In the genomic region with DNA sequence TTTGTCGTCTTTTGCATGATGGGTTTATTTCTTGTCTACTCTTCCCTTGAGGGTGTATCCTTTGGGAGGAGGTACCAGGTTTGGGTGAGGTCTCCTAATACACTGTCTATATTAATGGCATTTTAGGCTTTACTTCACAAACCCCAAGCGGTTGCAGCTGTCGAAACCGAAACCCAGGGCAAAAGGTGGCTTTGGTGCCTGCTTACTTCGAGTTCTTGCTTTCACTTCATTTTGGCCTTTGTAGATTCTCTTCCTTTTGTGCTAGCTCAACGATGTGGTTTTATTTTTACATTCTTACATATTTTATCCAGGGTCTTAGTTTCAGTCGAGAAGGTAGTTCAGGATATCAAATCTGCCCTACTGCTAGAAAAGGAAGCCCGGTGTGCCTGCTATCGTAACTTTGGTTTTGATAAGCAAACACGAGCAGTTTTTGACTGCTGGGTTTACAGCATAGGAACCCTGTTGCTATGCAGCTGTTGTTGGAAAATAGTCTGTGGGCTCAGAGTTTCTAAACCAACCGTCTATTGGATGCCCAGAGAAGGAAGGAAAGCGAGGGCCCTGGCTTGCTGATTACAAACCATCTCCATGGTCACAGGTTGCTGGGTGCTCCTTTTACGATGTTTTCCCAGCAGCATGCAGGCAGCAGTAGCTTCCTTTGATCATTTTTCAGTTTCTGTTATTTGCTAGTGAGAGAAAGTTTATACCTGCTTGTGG, we compare ENCODE assay signal across 8 cellular contexts. TPM values are rescaled to one million over a fixed set of nuclear protein-coding genes. Genes with fewer than 3 reads are reported as not detected.
A peak's percentile ranks its signal among the peaks of the same experiment; 100 is the strongest.
DNase-seq lines count a peak whose midpoint lies in the region; ATAC-seq, FAIRE-seq and TF ChIP-seq lines count a peak whose summit lies in the region.

No MANE protein-coding gene starts in this region.

- no peak overlapping the region for H4K5ac ChIP-seq in IMR-90 (ENCODE audit: low read depth, low read length)

- ATAC-seq in GM21390 (IDR thresholded peaks at IDR 0.05; ENCODE audit: unreplicated experiment), result peak; percentile 89
- ATAC-seq in IMR-90 (ENCODE audit: low read depth), result peak; percentile 67
- peak; percentile 78 for ATAC-seq in left lobe of liver

- H3K4me1 ChIP-seq in Caco-2 (no peaks in the 10 kb centered on the region), IMR-90 (ENCODE audit: control insufficient read depth, insufficient read depth, low read length) (peaks cover 2% of the 10 kb centered on the region; the same call in 1 of the 2 replicates), astrocyte (ENCODE audit: insufficient read depth, low read length) (peaks cover 7% of the 10 kb centered on the region)

- H3K79me2 ChIP-seq in astrocyte (ENCODE audit: insufficient read depth, low read length), result no peaks in the 10 kb centered on the region

- H3K4me1 Mint-ChIP-seq in Caco-2 (ENCODE audit: low read depth, unreplicated experiment) (peaks cover 8% of the 10 kb centered on the region), astrocyte (ENCODE audit: low read depth, unreplicated experiment) (peaks cover 3% of the 10 kb centered on the region)

- H2BK5ac ChIP-seq in IMR-90 (ENCODE audit: low read depth, low read length, poor library complexity, severe bottlenecking), result no peak overlapping the region

- FAIRE-seq in astrocyte (lab: Jason Lieb, UNC), result no peak

- no peaks in the 10 kb centered on the region for H3K36me3 Mint-ChIP-seq in Caco-2 (ENCODE audit: insufficient read depth, unreplicated experiment)
- H3K36me3 Mint-ChIP-seq in astrocyte (ENCODE audit: low read depth, unreplicated experiment), result peaks cover 2% of the 10 kb centered on the region

- no peak overlapping the region for H3K56ac ChIP-seq in IMR-90 (ENCODE audit: extremely low read depth, insufficient read depth, low read length)

- TF ChIP-seq POLR2A in IMR-90 (IDR thresholded peaks at IDR 0.05; ENCODE audit: low read depth, low read length), result no peak

- no peaks in the 10 kb centered on the region for H3K9me1 ChIP-seq in IMR-90 (ENCODE audit: insufficient read depth, low read length)

- H4K20me1 ChIP-seq in IMR-90 (ENCODE audit: insufficient read depth, low read length) (no peaks in the 10 kb centered on the region), astrocyte (ENCODE audit: insufficient read depth, low read length) (no peaks in the 10 kb centered on the region)

- H2AK5ac ChIP-seq in IMR-90 (ENCODE audit: low read depth, low read length), result no peak overlapping the region

- H3K9me3 ChIP-seq in Caco-2 (no peaks in the 10 kb centered on the region), IMR-90 (ENCODE audit: control insufficient read depth, insufficient read depth, low read length) (no peaks in the 10 kb centered on the region), astrocyte (ENCODE audit: insufficient read depth, low read depth, low read length) (no peaks in the 10 kb centered on the region)

- H3K27ac ChIP-seq in IMR-90 (ENCODE audit: insufficient read depth, low read length) (no peak overlapping the region), astrocyte (ENCODE audit: low read depth, low read length) (no peak overlapping the region)

- POLR2A ChIA-PET in Caco-2 (lab: Charles Lee), result interaction anchor here (0.6 kb wide), 1 partner anchor 1148 kb away, joined by 20 read pairs; no protein-coding TSS in a partner anchor
- POLR2A ChIA-PET in IMR-90 (lab: Charles Lee; ENCODE audit: unreplicated experiment), result no interaction called here

- no peak overlapping the region for H2BK20ac ChIP-seq in IMR-90 (ENCODE audit: low read depth, low read length)

- no peak overlapping the region for H2AFZ ChIP-seq in IMR-90 (replicated peaks; ENCODE audit: low read length, poor library complexity)
- peak overlapping the region; percentile 33 for H2AFZ ChIP-seq in astrocyte (ENCODE audit: low read depth, low read length)

- H3K4me2 ChIP-seq in IMR-90 (ENCODE audit: low read depth, low read length) (peak overlapping the region; percentile 57), astrocyte (ENCODE audit: low read length) (peak overlapping the region; percentile 75)

- H3K23ac ChIP-seq in IMR-90 (ENCODE audit: low read depth, low read length), result no peak overlapping the region

- H3K27me3 ChIP-seq in Caco-2 (replicated peaks; ENCODE audit: control insufficient read depth, insufficient read depth, low read length) (no peaks in the 10 kb centered on the region), IMR-90 (ENCODE audit: control insufficient read depth, insufficient read depth, low read length) (no peaks in the 10 kb centered on the region), astrocyte (ENCODE audit: insufficient read depth, low read length) (no peaks in the 10 kb centered on the region)

- H3K4me3 Mint-ChIP-seq in Caco-2 (ENCODE audit: unreplicated experiment), result peak overlapping the region; percentile 48
- no peak overlapping the region for H3K4me3 Mint-ChIP-seq in astrocyte (ENCODE audit: unreplicated experiment)

- H4K8ac ChIP-seq in IMR-90 (ENCODE audit: low read depth in 2 of 2, low read length in 2 of 2), result no peak overlapping the region

- BruUV-seq in Caco-2 (replicated peaks; lab: Mats Ljungman, UMichigan) (no TSS peak), IMR-90 (replicated peaks; lab: Mats Ljungman, UMichigan) (no TSS peak)

- no peaks in the 10 kb centered on the region for H3K79me1 ChIP-seq in IMR-90 (ENCODE audit: low read depth in 1 of 2, low read length in 2 of 2)

- H3K4ac ChIP-seq in IMR-90 (ENCODE audit: low read depth, low read length), result no peak overlapping the region

- CTCF ChIA-PET in Caco-2 (lab: Charles Lee), result no interaction called here
- CTCF ChIA-PET in IMR-90 (lab: Yijun Ruan, JAX), result interaction anchor here (0.6 to 1.2 kb wide), 3 partner anchors 9 to 65 kb away, joined by 3 read pairs; no protein-coding TSS in a partner anchor

- no peak overlapping the region for H4K91ac ChIP-seq in IMR-90 (ENCODE audit: insufficient read depth, low read depth, low read length)

- TF ChIP-seq RAD21 in IMR-90 (IDR thresholded peaks at IDR 0.05; ENCODE audit: low read length), result no peak

- H2BK15ac ChIP-seq in IMR-90 (ENCODE audit: low read depth, low read length), result no peak overlapping the region

- dilution Hi-C loops in IMR-90 (cut with HindIII; ENCODE audit: low sequenced_read_pairs, unreplicated experiment), result no loop called here

- H2AK9ac ChIP-seq in IMR-90 (replicated peaks; ENCODE audit: low read depth, low read length, poor library complexity), result no peak overlapping the region

- H3K9ac ChIP-seq in IMR-90 (ENCODE audit: low read depth, low read length), result no peak overlapping the region
- peak overlapping the region; percentile 65 for H3K9ac ChIP-seq in astrocyte (ENCODE audit: low read length)

- WGBS in IMR-90 (ENCODE audit: extremely low coverage in 2 of 2, insufficient read length in 1 of 2), 2 experiments, result 80% methylated on average over 1 of the region's 13 CpGs; no CpG with 5 or more reads in 1 of the 2 experiments

- H3K9me3 Mint-ChIP-seq in Caco-2 (ENCODE audit: unreplicated experiment) (no peaks in the 10 kb centered on the region), astrocyte (ENCODE audit: unreplicated experiment) (no peaks in the 10 kb centered on the region)

- no peaks in the 10 kb centered on the region for H3K27me3 Mint-ChIP-seq in Caco-2 (ENCODE audit: insufficient read depth, unreplicated experiment)
- peaks cover 7% of the 10 kb centered on the region for H3K27me3 Mint-ChIP-seq in astrocyte (ENCODE audit: low read depth, unreplicated experiment)

- intact Hi-C loops in Caco-2 (cut with micrococcal nuclease; ENCODE audit: unreplicated experiment), result no loop called here
- intact Hi-C loops in IMR-90 (cut with micrococcal nuclease), result no loop called here

- in situ Hi-C loops in IMR-90 (cut with MboI; ENCODE audit: low sequenced_read_pairs), result no loop called here

- DNase-seq in Caco-2 (peak in 1 of 2 experiments; percentile 59), IMR-90 (peak; percentile 26), T follicular helper cell (ENCODE audit: low read depth) (peak; percentile 78), astrocyte (ENCODE audit: low read depth) (peak; percentile 71), left lobe of liver (ENCODE audit: low spot score) (no peak), 8988T (no peak)
- peak; percentile 23 to 36 for DNase-seq in stimulated activated CD8-positive, alpha-beta memory T cell treated with anti-CD3 and anti-CD28 coated beads, Interleukin-15, amount 100 ng/mL, for 4 hours (ENCODE audit: low read depth in 2 of 2)

- H3K14ac ChIP-seq in IMR-90 (replicated peaks; ENCODE audit: low read depth, low read length), result no peak overlapping the region

- TF ChIP-seq CTCF in Caco-2 (IDR thresholded peaks at IDR 0.05; ENCODE audit: insufficient read depth in 1 of 2, low read depth in 1 of 2, low read length in 1 of 2, severe bottlenecking in 1 of 2, unreplicated experiment in 1 of 2), result no peak
- TF ChIP-seq CTCF in IMR-90 (conservative IDR thresholded peaks at IDR 0.05; ENCODE audit: low read depth, low read length), result no peak
- no peak for TF ChIP-seq CTCF in astrocyte (IDR thresholded peaks at IDR 0.05; ENCODE audit: insufficient read depth, low read depth, low read length)

- no peaks in the 10 kb centered on the region for H3K36me3 ChIP-seq in Caco-2 (ENCODE audit: control insufficient read depth, insufficient read depth, low read length)
- H3K36me3 ChIP-seq in IMR-90 (ENCODE audit: control insufficient read depth, insufficient read depth, low read length), result no peaks in the 10 kb centered on the region
- H3K36me3 ChIP-seq in astrocyte (ENCODE audit: insufficient read depth, low read length), result no peaks in the 10 kb centered on the region

- no peak overlapping the region for H3K4me3 ChIP-seq in Caco-2 (ENCODE audit: low read depth, low read length)
- H3K4me3 ChIP-seq in IMR-90 (ENCODE audit: insufficient read depth, low read depth, low read length), result no peak overlapping the region
- peak overlapping the region; percentile 40 for H3K4me3 ChIP-seq in astrocyte (ENCODE audit: insufficient read depth, low read depth, low read length)

- H3K27ac Mint-ChIP-seq in Caco-2 (ENCODE audit: unreplicated experiment) (peak overlapping the region; percentile 84), astrocyte (ENCODE audit: unreplicated experiment) (no peak overlapping the region)

- H2BK120ac ChIP-seq in IMR-90 (ENCODE audit: low read depth, low read length), result no peak overlapping the region

- H3K18ac ChIP-seq in IMR-90 (ENCODE audit: low read depth, low read length), result no peak overlapping the region

TF ChIP-seq in IMR-90, 13 proteins besides CTCF, POLR2A, EP300 and RAD21 (continues in another document):
- no peak for TF ChIP-seq MAFK (IDR thresholded peaks at IDR 0.05; ENCODE audit: low read depth, low read length)
- no peak for TF ChIP-seq NFE2L2 (IDR thresholded peaks at IDR 0.05; ENCODE audit: low read depth, low read length)
- TF ChIP-seq RFX5 (IDR thresholded peaks at IDR 0.05; ENCODE audit: low read depth, low read length), result no peak
- no peak for TF ChIP-seq SMC3 (IDR thresholded peaks at IDR 0.05; ENCODE audit: low read depth, low read length)
- no peak for TF ChIP-seq FOS (IDR thresholded peaks at IDR 0.05; ENCODE audit: low read depth, low read length)
- no peak for TF ChIP-seq MXI1 (IDR thresholded peaks at IDR 0.05; ENCODE audit: borderline replicate concordance, low read depth, low read length)

RNA-seq across cellular contexts. Expression of a gene that starts 9.8 kb away (rescaled TPM):
- total RNA-seq in Caco-2 (2022) (6.8 and 6.9 TPM in 2 replicates), IMR-90 (2012; rRNA removed) (0.18 and 0.83 TPM in 2 replicates), astrocyte (23.7 and 32.8 TPM in 2 replicates), left lobe of liver (0.60 TPM)
- 0.17 and 0.60 TPM in 2 replicates for polyA plus RNA-seq in IMR-90 (2012; rRNA removed)
- polyA plus RNA-seq in IMR-90 (2012; cell fraction: cytosol; rRNA removed), result 0.12 and 0.16 TPM in 2 replicates
- 0.31 TPM in 1 of 2 replicates, not detected in the other for polyA plus RNA-seq in IMR-90 (2012; cell fraction: nucleus; rRNA removed; ENCODE audit: low replicate concordance)

Comparison
In these comparisons a context has a peak if more than half of its experiments do, and no peak if none do; other contexts are left out.
1. DNase-seq: peak in IMR-90 (single experiment), T follicular helper cell (single experiment), astrocyte (single experiment) and stimulated activated CD8-positive, alpha-beta memory T cell treated with anti-CD3 and anti-CD28 coated beads, Interleukin-15, amount 100 ng/mL, for 4 hours (2 of 2); none in left lobe of liver (single experiment) and 8988T (single experiment).
2. Peak in every context shown above with its lines, with median percentiles within 50 percentile points of each other: ATAC-seq.